19 cellular contexts compared by ENCODE assay signal in the genomic region with DNA sequence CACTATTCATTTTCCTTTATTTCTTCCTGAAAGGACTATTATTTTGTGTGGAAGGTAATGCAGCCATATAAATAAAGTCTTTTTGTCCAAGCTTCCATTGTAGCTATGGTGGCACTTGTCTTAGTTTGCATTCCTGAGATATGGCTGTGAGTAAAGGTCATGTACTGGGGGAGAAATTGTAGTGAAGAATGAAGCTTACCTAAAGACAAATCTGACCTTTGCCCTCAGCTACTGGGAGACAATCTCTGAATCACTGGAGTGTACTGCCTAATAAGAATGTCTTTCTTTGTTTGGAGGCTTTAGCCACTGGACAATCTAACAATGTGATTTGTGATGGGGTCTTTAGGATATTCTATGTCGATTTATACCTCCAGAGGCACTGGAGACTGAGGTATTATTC. TPM values are rescaled to one million over a fixed set of nuclear protein-coding genes. Genes with fewer than 3 reads are reported as not detected.
DNase-seq lines count a peak whose midpoint lies in the region; ATAC-seq and TF ChIP-seq lines count a peak whose summit lies in the region.
"Had no signal": no experiment of that assay in that cellular context is flagged by ENCODE, and none has a peak within 500 bp of the region (broad histone marks: within the 10 kb centered on the region; RNA-seq: fewer than 3 reads in every experiment).

No MANE protein-coding gene starts in this region.

- H3K36me3 Mint-ChIP-seq in H9 (ENCODE audit: insufficient read depth in 1 of 3, low read depth in 3 of 3) = peaks cover 8 to 22% (median 21%) of the 10 kb centered on the region in 3 experiments
- H3K36me3 Mint-ChIP-seq: CD8-positive, alpha-beta T cell had no signal

- no peaks in the 10 kb centered on the region for H3K36me3 ChIP-seq in gastrocnemius medialis
- H3K36me3 ChIP-seq: BLaER1 treated with 17β-estradiol and CSF1 and Interleukin-3, amounts not matched to agents 10 nM and 100 nM had no signal

- H3K4me1 Mint-ChIP-seq in H9 = no peaks in the 10 kb centered on the region
- H3K4me1 Mint-ChIP-seq: B cell, GM23338 had no signal

- H4K5ac ChIP-seq in H9 (ENCODE audit: insufficient read length, low read depth, low read length) = no peak overlapping the region

- H3K27ac ChIP-seq in H9 (ENCODE audit: insufficient read length, low read depth, low read length) = no peak overlapping the region
- no peak overlapping the region for H3K27ac ChIP-seq in gastrocnemius medialis
- H3K27ac ChIP-seq: BLaER1 treated with 17β-estradiol and CSF1 and Interleukin-3, amounts not matched to agents 10 nM and 100 nM; HL-60 had no signal

- H2BK20ac ChIP-seq in H9 (ENCODE audit: low read depth, low read length, poor library complexity, severe bottlenecking) = no peak overlapping the region

- H3K4me3 ChIP-seq in gastrocnemius medialis = no peak overlapping the region
- H3K4me3 ChIP-seq: BLaER1 treated with 17β-estradiol and CSF1 and Interleukin-3, amounts not matched to agents 10 nM and 100 nM; GM23338 had no signal

- no peaks in the 10 kb centered on the region for H4K20me1 ChIP-seq in H9 (ENCODE audit: control insufficient read depth, insufficient read depth, insufficient read length)
- H4K20me1 ChIP-seq: BLaER1 treated with 17β-estradiol and CSF1 and Interleukin-3, amounts not matched to agents 10 nM and 100 nM had no signal

- no peak overlapping the region for H3T11ph ChIP-seq in H9 (ENCODE audit: low read length)

- intact Hi-C loops in left colon (cut with DNase I, micrococcal nuclease) = no loop called here
- intact Hi-C loops in gastrocnemius medialis (cut with DNase I; ENCODE audit: low total_unique reads) = no loop called here

- H3K4me2 ChIP-seq in H9 (ENCODE audit: insufficient read depth, insufficient read length, low read length) = no peak overlapping the region
- H3K4me2 ChIP-seq: BLaER1 treated with 17β-estradiol and CSF1 and Interleukin-3, amounts not matched to agents 10 nM and 100 nM; GM23338 had no signal

- no peak overlapping the region for H2BK15ac ChIP-seq in H9 (ENCODE audit: low read depth, low read length)

- H2BK12ac ChIP-seq in H9 (ENCODE audit: insufficient read length, low read depth, low read length) = no peak overlapping the region

- H3K9me3 Mint-ChIP-seq in H9 = peaks cover 53 to 70% of the 10 kb centered on the region in 2 experiments

- no peak overlapping the region for H4K8ac ChIP-seq in H9 (replicated peaks; ENCODE audit: insufficient read length, low read depth, low read length)

- no peak overlapping the region for H3K27ac Mint-ChIP-seq in H9
- H3K27ac Mint-ChIP-seq: B cell; CD8-positive, alpha-beta T cell; GM23338 had no signal

- no peaks in the 10 kb centered on the region; the same call in 1 of the 2 replicates for H3K27me3 Mint-ChIP-seq in H9 (ENCODE audit: low read depth)
- H3K27me3 Mint-ChIP-seq: B cell had no signal

- H3K4me1 ChIP-seq in H9 (ENCODE audit: insufficient read depth, low read length) = no peaks in the 10 kb centered on the region
- no peaks in the 10 kb centered on the region for H3K4me1 ChIP-seq in gastrocnemius medialis

- peaks cover 9% of the 10 kb centered on the region for H3K9me3 ChIP-seq in H9 (ENCODE audit: control insufficient read depth, low read depth, low read length)
- H3K9me3 ChIP-seq in gastrocnemius medialis = no peaks in the 10 kb centered on the region

- DNase-seq in COLO829 (ENCODE audit: low spot score) (peak; percentile 36), HuH-7 (ENCODE audit: low spot score) (peak; percentile 56), left colon (no peak), H9 (no peak), GM13977 (ENCODE audit: low spot score) (no peak), gastrocnemius medialis (no peak)
- DNase-seq: 8988T; CD8-positive, alpha-beta T cell; COR-L47; DMS153; DMS79; GDM1; KG1 had no signal

- no peak overlapping the region for H3K56ac ChIP-seq in H9 (ENCODE audit: insufficient read length, low read depth, low read length)

- in situ Hi-C loops in GM13977 (cut with MboI; ENCODE audit: low pct_unique_long_range_greater_than_20kb, low sequenced_read_pairs, unreplicated experiment) = no loop called here
- in situ Hi-C loops in gastrocnemius medialis (cut with MboI; ENCODE audit: low sequenced_read_pairs in 4 of 4) = no loop called here

- WGBS in H9 (ENCODE audit: extremely low coverage, insufficient read length, low lambda C conversion rate) = no CpG with 5 or more reads among the region's 1 CpG

- H3K27me3 ChIP-seq in H9 (ENCODE audit: insufficient read depth, low read length) = no peaks in the 10 kb centered on the region; the same call in 1 of the 2 replicates
- H3K27me3 ChIP-seq in gastrocnemius medialis = no peaks in the 10 kb centered on the region
- H3K27me3 ChIP-seq: BLaER1 treated with 17β-estradiol and CSF1 and Interleukin-3, amounts not matched to agents 10 nM and 100 nM had no signal

- no peak overlapping the region for H4K91ac ChIP-seq in H9 (ENCODE audit: insufficient read length, low read depth, low read length)

- no peak for TF ChIP-seq CTCF in H9 (conservative IDR thresholded peaks at IDR 0.05)
- no peak for TF ChIP-seq CTCF in GM13977 (IDR thresholded peaks at IDR 0.05; ENCODE audit: extremely low read depth, insufficient read depth, missing control alignments)
- TF ChIP-seq CTCF in gastrocnemius medialis (IDR thresholded peaks at IDR 0.05 in 4 of 5, conservative IDR thresholded peaks at IDR 0.05 in 1 of 5) = no peak

- H3K18ac ChIP-seq in H9 (ENCODE audit: insufficient read length, low read depth, low read length) = no peak overlapping the region

- H3K4me3 Mint-ChIP-seq in H9 = no peak overlapping the region
- H3K4me3 Mint-ChIP-seq: B cell; CD8-positive, alpha-beta T cell; GM23338 had no signal

- no peak overlapping the region for H3K23ac ChIP-seq in H9 (ENCODE audit: insufficient read length, low read depth, low read length)

- no peak overlapping the region for H3K14ac ChIP-seq in H9 (ENCODE audit: insufficient read depth, low read length)

- H3K79me1 ChIP-seq in H9 (ENCODE audit: insufficient read depth, low read depth, low read length, poor library complexity, severe bottlenecking) = no peaks in the 10 kb centered on the region

- no peak overlapping the region for H3K4ac ChIP-seq in H9 (ENCODE audit: low read depth, low read length)

- H2BK5ac ChIP-seq in H9 (ENCODE audit: insufficient read length, low read length) = no peak overlapping the region

- no peak overlapping the region for H2BK120ac ChIP-seq in H9 (ENCODE audit: low read depth, low read length, poor library complexity, severe bottlenecking)

- no peak overlapping the region for H3K9ac ChIP-seq in H9 (ENCODE audit: extremely low read depth, insufficient read length, low read length)
- H3K9ac ChIP-seq: BLaER1 treated with 17β-estradiol and CSF1 and Interleukin-3, amounts not matched to agents 10 nM and 100 nM had no signal

- no peak for TF ChIP-seq POLR2A in gastrocnemius medialis (IDR thresholded peaks at IDR 0.05)

- H3K23me2 ChIP-seq in H9 (ENCODE audit: insufficient read length, low read depth, low read length, poor library complexity, severe bottlenecking) = no peaks in the 10 kb centered on the region

- H2AFZ ChIP-seq in H9 (ENCODE audit: low read length) = no peak overlapping the region
- H2AFZ ChIP-seq: GM23338 had no signal

- no peaks in the 10 kb centered on the region for H3K79me2 ChIP-seq in H9 (ENCODE audit: insufficient read depth, low read length)

- H2AK5ac ChIP-seq in H9 (ENCODE audit: insufficient read length, low read length) = no peak overlapping the region

- ATAC-seq in left colon (peak; percentile 73), gastrocnemius medialis (no peak), HG03135 (IDR thresholded peaks at IDR 0.05; ENCODE audit: unreplicated experiment) (no peak)
- ATAC-seq: CD8-positive, alpha-beta T cell; GM23338 had no signal

RNA-seq across cellular contexts. Expression of a gene that starts 39.7 kb away (rescaled TPM):
- not detected for total RNA-seq in left colon
- not detected in 2 replicates for total RNA-seq in H9 (2021)
- not detected for total RNA-seq in gastrocnemius medialis
- total RNA-seq: B cell; CD8-positive, alpha-beta T cell; Daoy; GM23338 had no signal

Comparison
In these comparisons a context has a peak if more than half of its experiments do, and no peak if none do; other contexts are left out.
1. DNase-seq: peak in COLO829 (single experiment) and HuH-7 (single experiment); none in left colon (0 of 2), H9 (single experiment), GM13977 (single experiment) and gastrocnemius medialis (0 of 2).